1 cellular context compared by ENCODE assay signal in the genomic region with DNA sequence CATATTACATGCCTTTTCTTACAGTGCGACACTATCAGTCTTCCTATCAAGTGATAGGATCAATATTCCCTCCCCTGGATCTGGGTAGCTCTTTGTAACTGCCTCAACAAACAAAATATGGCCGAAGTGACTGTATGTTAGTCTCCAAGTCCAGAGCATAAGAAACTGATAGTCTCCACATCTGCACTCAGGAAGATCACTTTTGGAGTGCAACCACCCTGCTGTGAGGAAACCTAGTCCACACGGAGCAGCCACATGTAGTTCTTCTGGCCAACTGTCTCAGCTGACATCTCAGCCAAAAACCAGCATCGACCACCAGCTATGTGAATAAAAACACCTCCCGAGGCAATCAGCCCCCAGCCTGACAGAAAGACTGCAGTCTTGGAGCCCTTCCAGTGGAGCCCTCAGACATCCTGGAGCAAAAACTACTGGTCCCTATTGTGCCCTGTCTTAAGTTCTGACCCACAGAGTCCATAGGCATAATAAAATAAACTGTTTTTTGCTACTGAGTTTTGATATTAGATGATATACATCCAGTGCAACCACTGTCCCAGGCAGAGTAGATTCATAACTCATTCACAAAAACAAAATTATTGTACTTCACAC.
TF ChIP-seq lines count a peak whose summit lies in the region.

No MANE protein-coding gene starts in this region.

TF ChIP-seq in HepG2, 621 proteins besides CTCF, POLR2A, EP300 and RAD21 (continued from another document):
- TF ChIP-seq, protein P1, sequence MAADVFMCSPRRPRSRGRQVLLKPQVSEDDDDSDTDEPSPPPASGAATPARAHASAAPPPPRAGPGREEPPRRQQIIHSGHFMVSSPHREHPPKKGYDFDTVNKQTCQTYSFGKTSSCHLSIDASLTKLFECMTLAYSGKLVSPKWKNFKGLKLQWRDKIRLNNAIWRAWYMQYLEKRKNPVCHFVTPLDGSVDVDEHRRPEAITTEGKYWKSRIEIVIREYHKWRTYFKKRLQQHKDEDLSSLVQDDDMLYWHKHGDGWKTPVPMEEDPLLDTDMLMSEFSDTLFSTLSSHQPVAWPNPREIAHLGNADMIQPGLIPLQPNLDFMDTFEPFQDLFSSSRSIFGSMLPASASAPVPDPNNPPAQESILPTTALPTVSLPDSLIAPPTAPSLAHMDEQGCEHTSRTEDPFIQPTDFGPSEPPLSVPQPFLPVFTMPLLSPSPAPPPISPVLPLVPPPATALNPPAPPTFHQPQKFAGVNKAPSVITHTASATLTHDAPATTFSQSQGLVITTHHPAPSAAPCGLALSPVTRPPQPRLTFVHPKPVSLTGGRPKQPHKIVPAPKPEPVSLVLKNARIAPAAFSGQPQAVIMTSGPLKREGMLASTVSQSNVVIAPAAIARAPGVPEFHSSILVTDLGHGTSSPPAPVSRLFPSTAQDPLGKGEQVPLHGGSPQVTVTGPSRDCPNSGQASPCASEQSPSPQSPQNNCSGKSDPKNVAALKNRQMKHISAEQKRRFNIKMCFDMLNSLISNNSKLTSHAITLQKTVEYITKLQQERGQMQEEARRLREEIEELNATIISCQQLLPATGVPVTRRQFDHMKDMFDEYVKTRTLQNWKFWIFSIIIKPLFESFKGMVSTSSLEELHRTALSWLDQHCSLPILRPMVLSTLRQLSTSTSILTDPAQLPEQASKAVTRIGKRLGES (CRISPR knock-in tag; IDR thresholded peaks at IDR 0.05; ENCODE audit: borderline replicate concordance), result no peak
- TF ChIP-seq, protein P2, sequence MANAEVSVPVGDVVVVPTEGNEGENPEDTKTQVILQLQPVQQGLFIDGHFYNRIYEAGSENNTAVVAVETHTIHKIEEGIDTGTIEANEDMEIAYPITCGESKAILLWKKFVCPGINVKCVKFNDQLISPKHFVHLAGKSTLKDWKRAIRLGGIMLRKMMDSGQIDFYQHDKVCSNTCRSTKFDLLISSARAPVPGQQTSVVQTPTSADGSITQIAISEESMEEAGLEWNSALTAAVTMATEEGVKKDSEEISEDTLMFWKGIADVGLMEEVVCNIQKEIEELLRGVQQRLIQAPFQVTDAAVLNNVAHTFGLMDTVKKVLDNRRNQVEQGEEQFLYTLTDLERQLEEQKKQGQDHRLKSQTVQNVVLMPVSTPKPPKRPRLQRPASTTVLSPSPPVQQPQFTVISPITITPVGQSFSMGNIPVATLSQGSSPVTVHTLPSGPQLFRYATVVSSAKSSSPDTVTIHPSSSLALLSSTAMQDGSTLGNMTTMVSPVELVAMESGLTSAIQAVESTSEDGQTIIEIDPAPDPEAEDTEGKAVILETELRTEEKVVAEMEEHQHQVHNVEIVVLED (CRISPR knock-in tag; IDR thresholded peaks at IDR 0.05; ENCODE audit: borderline replicate concordance), result no peak
- no peak for TF ChIP-seq ZNF556 (CRISPR knock-in tag; IDR thresholded peaks at IDR 0.05; ENCODE audit: borderline replicate concordance)
- TF ChIP-seq TOPORS (CRISPR knock-in tag; IDR thresholded peaks at IDR 0.05), result 0 out of 2 replicates have a peak, but pooled peaks have one; percentile 36
- no peak for TF ChIP-seq ZNF614 (CRISPR knock-in tag; IDR thresholded peaks at IDR 0.05; ENCODE audit: borderline replicate concordance)
- TF ChIP-seq, protein P3, sequence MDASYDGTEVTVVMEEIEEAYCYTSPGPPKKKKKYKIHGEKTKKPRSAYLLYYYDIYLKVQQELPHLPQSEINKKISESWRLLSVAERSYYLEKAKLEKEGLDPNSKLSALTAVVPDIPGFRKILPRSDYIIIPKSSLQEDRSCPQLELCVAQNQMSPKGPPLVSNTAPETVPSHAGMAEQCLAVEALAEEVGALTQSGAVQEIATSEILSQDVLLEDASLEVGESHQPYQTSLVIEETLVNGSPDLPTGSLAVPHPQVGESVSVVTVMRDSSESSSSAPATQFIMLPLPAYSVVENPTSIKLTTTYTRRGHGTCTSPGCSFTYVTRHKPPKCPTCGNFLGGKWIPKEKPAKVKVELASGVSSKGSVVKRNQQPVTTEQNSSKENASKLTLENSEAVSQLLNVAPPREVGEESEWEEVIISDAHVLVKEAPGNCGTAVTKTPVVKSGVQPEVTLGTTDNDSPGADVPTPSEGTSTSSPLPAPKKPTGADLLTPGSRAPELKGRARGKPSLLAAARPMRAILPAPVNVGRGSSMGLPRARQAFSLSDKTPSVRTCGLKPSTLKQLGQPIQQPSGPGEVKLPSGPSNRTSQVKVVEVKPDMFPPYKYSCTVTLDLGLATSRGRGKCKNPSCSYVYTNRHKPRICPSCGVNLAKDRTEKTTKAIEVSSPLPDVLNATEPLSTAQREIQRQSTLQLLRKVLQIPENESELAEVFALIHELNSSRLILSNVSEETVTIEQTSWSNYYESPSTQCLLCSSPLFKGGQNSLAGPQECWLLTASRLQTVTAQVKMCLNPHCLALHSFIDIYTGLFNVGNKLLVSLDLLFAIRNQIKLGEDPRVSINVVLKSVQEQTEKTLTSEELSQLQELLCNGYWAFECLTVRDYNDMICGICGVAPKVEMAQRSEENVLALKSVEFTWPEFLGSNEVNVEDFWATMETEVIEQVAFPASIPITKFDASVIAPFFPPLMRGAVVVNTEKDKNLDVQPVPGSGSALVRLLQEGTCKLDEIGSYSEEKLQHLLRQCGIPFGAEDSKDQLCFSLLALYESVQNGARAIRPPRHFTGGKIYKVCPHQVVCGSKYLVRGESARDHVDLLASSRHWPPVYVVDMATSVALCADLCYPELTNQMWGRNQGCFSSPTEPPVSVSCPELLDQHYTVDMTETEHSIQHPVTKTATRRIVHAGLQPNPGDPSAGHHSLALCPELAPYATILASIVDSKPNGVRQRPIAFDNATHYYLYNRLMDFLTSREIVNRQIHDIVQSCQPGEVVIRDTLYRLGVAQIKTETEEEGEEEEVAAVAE (CRISPR knock-in tag; IDR thresholded peaks at IDR 0.05; ENCODE audit: borderline replicate concordance), result no peak
- no peak for TF ChIP-seq ZNF251 (CRISPR knock-in tag; IDR thresholded peaks at IDR 0.05)
- no peak for TF ChIP-seq KLF12 (CRISPR knock-in tag; IDR thresholded peaks at IDR 0.05; ENCODE audit: borderline replicate concordance)
- TF ChIP-seq NR2F2 (IDR thresholded peaks at IDR 0.05; ENCODE audit: borderline replicate concordance, low read depth), result no peak
- TF ChIP-seq, protein P4, sequence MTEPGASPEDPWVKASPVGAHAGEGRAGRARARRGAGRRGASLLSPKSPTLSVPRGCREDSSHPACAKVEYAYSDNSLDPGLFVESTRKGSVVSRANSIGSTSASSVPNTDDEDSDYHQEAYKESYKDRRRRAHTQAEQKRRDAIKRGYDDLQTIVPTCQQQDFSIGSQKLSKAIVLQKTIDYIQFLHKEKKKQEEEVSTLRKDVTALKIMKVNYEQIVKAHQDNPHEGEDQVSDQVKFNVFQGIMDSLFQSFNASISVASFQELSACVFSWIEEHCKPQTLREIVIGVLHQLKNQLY (CRISPR knock-in tag; IDR thresholded peaks at IDR 0.05), result no peak
TF ChIP-seq in HepG2: peak in this region for 6.
